In the genomic region with DNA sequence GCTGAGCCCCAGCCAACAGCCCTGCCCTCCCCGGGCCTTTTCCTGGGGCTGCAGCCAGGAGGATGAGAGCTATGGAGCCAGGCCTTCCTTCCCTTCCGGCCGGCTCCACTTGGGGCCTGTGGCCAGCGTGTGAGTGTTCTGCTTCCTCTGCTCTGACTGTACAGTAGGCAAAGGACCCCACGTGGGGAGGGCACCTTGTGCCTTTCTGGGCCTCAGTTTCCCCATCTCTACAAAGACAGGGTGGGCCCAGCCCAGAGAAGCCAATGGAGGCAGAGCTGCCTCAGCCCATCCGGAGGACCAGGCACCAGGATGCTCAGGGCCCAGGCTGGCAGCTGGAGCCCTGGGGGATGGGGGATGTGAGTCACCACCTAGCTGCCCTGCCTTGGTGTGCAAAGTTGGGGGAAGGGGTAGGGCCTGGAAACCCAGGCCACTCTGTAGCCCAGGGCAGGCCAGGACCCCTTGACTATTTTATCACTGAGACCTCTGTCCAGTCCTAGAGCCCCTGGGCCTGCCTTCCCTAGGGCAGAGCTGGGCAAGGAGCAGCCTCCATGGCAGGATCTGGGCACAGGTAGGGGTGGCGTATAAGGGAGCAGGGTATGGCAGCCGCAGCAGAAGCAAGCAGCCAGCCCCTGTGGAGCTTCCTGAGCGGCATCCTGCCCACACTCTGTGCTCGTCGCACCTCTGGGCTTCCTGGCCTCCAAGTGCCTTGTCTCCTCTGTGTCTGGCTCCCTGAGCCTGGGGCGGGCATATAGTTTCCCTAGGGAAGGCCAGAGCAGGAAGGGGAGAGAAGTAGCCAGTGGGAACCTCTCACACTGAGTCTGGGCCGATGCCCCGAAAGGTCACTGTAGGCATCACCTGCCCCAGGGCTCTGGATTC, we compare ENCODE assay signal across 9 cellular contexts. TPM values are rescaled to one million over a fixed set of nuclear protein-coding genes. Genes with fewer than 3 reads are reported as not detected.
DNase-seq lines count a peak whose midpoint lies in the region; ATAC-seq, FAIRE-seq and TF ChIP-seq lines count a peak whose summit lies in the region.
"Had no signal": no experiment of that assay in that cellular context is flagged by ENCODE, and none has a peak within 500 bp of the region (broad histone marks: within the 10 kb centered on the region; RNA-seq: fewer than 3 reads in every experiment).

No MANE protein-coding gene starts in this region.

- H3K4me1 Mint-ChIP-seq in astrocyte (ENCODE audit: low read depth, unreplicated experiment) = peaks cover 2% of the 10 kb centered on the region

- H2AFZ ChIP-seq in astrocyte (ENCODE audit: low read depth, low read length) (no peak overlapping the region), OCI-LY7 (ENCODE audit: low read length) (no peak overlapping the region)

- POLR2A ChIA-PET in OCI-LY7 (lab: Charles Lee) = interaction anchor here (0.5 to 1.2 kb wide), 4 partner anchors 8 to 85 kb away, joined by 3 to 4 read pairs (median 4); no protein-coding TSS in a partner anchor

- no peaks in the 10 kb centered on the region for H3K27me3 ChIP-seq in astrocyte (ENCODE audit: insufficient read depth, low read length)
- H3K27me3 ChIP-seq in mucosa of stomach (ENCODE audit: control insufficient read depth, insufficient read depth, low read length) = no peaks in the 10 kb centered on the region

- H3K36me3 ChIP-seq in astrocyte (ENCODE audit: insufficient read depth, low read length) (no peaks in the 10 kb centered on the region), mucosa of stomach (ENCODE audit: control insufficient read depth, insufficient read depth, low read length) (no peaks in the 10 kb centered on the region), OCI-LY7 (ENCODE audit: insufficient read depth, low read length) (no peaks in the 10 kb centered on the region)

- peaks cover 5% of the 10 kb centered on the region for H3K4me1 ChIP-seq in astrocyte (ENCODE audit: insufficient read depth, low read length)
- H3K4me1 ChIP-seq in mucosa of stomach (ENCODE audit: control insufficient read depth, insufficient read depth, low read length) = peaks cover 3% of the 10 kb centered on the region
- H3K4me1 ChIP-seq in OCI-LY7 (ENCODE audit: insufficient read depth, low read length, poor library complexity, severe bottlenecking) = peaks cover 15% of the 10 kb centered on the region

- ATAC-seq in GM21447 (IDR thresholded peaks at IDR 0.05; ENCODE audit: unreplicated experiment) = no peak

- peak; percentile 58 for DNase-seq in stimulated activated CD4-positive, alpha-beta T cell treated with anti-CD3 and anti-CD28 coated beads, Interleukin-12 subunit alpha, Interleukin-12 subunit beta, amount 100 ng/mL, for 4 hours
- DNase-seq in stimulated activated CD4-positive, alpha-beta T cell treated with anti-CD3 and anti-CD28 coated beads, Interleukin-2, amount 100 ng/mL, for 48 hours = no peak
- peak; percentile 11 for DNase-seq in astrocyte (ENCODE audit: low read depth)
- no peak for DNase-seq in ecto neural progenitor cell (ENCODE audit: low spot score)
- no peak for DNase-seq in OCI-LY7 (ENCODE audit: low spot score)
- no peak for DNase-seq in frontal cortex (ENCODE audit: low spot score in 2 of 2)

- CTCF ChIA-PET in OCI-LY7 (lab: Charles Lee; ENCODE audit: unreplicated experiment) = no interaction called here

- intact Hi-C loops in OCI-LY7 (cut with micrococcal nuclease; ENCODE audit: unreplicated experiment) = no loop called here

- BruUV-seq in OCI-LY7 (replicated peaks; lab: Mats Ljungman, UMichigan) = no TSS peak

- H3K36me3 Mint-ChIP-seq in astrocyte (ENCODE audit: low read depth, unreplicated experiment) = no peaks in the 10 kb centered on the region

- no peaks in the 10 kb centered on the region for H3K9me2 ChIP-seq in OCI-LY7 (ENCODE audit: insufficient read depth, low read length)

- H4K20me1 ChIP-seq in astrocyte (ENCODE audit: insufficient read depth, low read length) (no peaks in the 10 kb centered on the region), OCI-LY7 (ENCODE audit: insufficient read depth, low read length) (no peaks in the 10 kb centered on the region)

- H3K27me3 Mint-ChIP-seq in astrocyte (ENCODE audit: low read depth, unreplicated experiment) = peaks cover 31% of the 10 kb centered on the region

- H3K9ac ChIP-seq in astrocyte (ENCODE audit: low read length) (no peak overlapping the region), mucosa of stomach (ENCODE audit: low read length) (peak overlapping the region; percentile 29)

- H3K4me2 ChIP-seq in astrocyte (ENCODE audit: low read length) (no peak overlapping the region), OCI-LY7 (ENCODE audit: low read length) (no peak overlapping the region)

- no peaks in the 10 kb centered on the region for H3K79me2 ChIP-seq in astrocyte (ENCODE audit: insufficient read depth, low read length)
- no peaks in the 10 kb centered on the region for H3K79me2 ChIP-seq in OCI-LY7 (ENCODE audit: insufficient read depth, low read depth, low read length)

- FAIRE-seq in astrocyte (lab: Jason Lieb, UNC) (no peak), frontal cortex (lab: Jason Lieb, UNC) (no peak)

- no peak overlapping the region for H3K4me3 ChIP-seq in astrocyte (ENCODE audit: insufficient read depth, low read depth, low read length)
- no peak overlapping the region for H3K4me3 ChIP-seq in mucosa of stomach (ENCODE audit: low read length)
- no peak overlapping the region for H3K4me3 ChIP-seq in OCI-LY7 (ENCODE audit: low read depth, low read length, poor library complexity, severe bottlenecking)

- H3K4me3 Mint-ChIP-seq in astrocyte (ENCODE audit: unreplicated experiment) = no peak overlapping the region

- H3K9me3 ChIP-seq in astrocyte (ENCODE audit: insufficient read depth, low read depth, low read length) (no peaks in the 10 kb centered on the region), mucosa of stomach (ENCODE audit: control insufficient read depth, low read length) (no peaks in the 10 kb centered on the region), OCI-LY7 (ENCODE audit: low read length) (no peaks in the 10 kb centered on the region)

- no peaks in the 10 kb centered on the region for H3K9me3 Mint-ChIP-seq in astrocyte (ENCODE audit: unreplicated experiment)

- H3K27ac ChIP-seq in astrocyte (ENCODE audit: low read depth, low read length) = no peak overlapping the region
- H3K27ac ChIP-seq in OCI-LY7 (ENCODE audit: low read depth, low read length, poor library complexity, severe bottlenecking) = no peak overlapping the region

- TF ChIP-seq CTCF in astrocyte (IDR thresholded peaks at IDR 0.05; ENCODE audit: insufficient read depth, low read depth, low read length) (no peak), OCI-LY7 (conservative IDR thresholded peaks at IDR 0.05; ENCODE audit: low read length) (no peak)

- H3K27ac Mint-ChIP-seq in astrocyte (ENCODE audit: unreplicated experiment) = no peak overlapping the region

RNA-seq across cellular contexts. Expression of a gene that starts 1.8 kb away (rescaled TPM):
- total RNA-seq in astrocyte = not detected in 2 replicates
- 1.5 and 1.8 TPM in 2 replicates for total RNA-seq in OCI-LY7 (2014; rRNA removed; shearing (Covaris generic))
- total RNA-seq in OCI-LY7 (2022) = 23.6 and 27.4 TPM in 2 replicates
- 0.41 TPM for total RNA-seq in frontal cortex
- total RNA-seq: NCI-H460 had no signal

Comparison
In these comparisons a context has a peak if more than half of its experiments do, and no peak if none do; other contexts are left out.
1. DNase-seq: peak in stimulated activated CD4-positive, alpha-beta T cell treated with anti-CD3 and anti-CD28 coated beads, Interleukin-12 subunit alpha, Interleukin-12 subunit beta, amount 100 ng/mL, for 4 hours (single experiment) and astrocyte (single experiment); none in stimulated activated CD4-positive, alpha-beta T cell treated with anti-CD3 and anti-CD28 coated beads, Interleukin-2, amount 100 ng/mL, for 48 hours (0 of 2), ecto neural progenitor cell (single experiment), OCI-LY7 (single experiment) and frontal cortex (0 of 2).